ENCODE assay signal across 1 cellular context in genomic region chr2:44553456-44553855, GRCh38.
TF ChIP-seq lines count a peak whose summit lies in the region.

No MANE protein-coding gene starts in this region.

TF ChIP-seq in endothelial cell of umbilical vein, 7 proteins besides CTCF, POLR2A, EP300 and RAD21:
- TF ChIP-seq, protein P1, sequence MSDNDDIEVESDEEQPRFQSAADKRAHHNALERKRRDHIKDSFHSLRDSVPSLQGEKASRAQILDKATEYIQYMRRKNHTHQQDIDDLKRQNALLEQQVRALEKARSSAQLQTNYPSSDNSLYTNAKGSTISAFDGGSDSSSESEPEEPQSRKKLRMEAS (IDR thresholded peaks at IDR 0.05; ENCODE audit: insufficient read depth, insufficient read length): no peak
- TF ChIP-seq MYC (IDR thresholded peaks at IDR 0.05; ENCODE audit: low read depth, low read length): no peak
- peak; percentile 72 for TF ChIP-seq POLR2AphosphoS5 (IDR thresholded peaks at IDR 0.05; ENCODE audit: insufficient read depth, low read depth, low read length)
- TF ChIP-seq EZH2 (IDR thresholded peaks at IDR 0.05; ENCODE audit: borderline replicate concordance, low read depth, low read length, severe bottlenecking): no peak
- peak; percentile 72 for TF ChIP-seq JUN (IDR thresholded peaks at IDR 0.05; ENCODE audit: borderline replicate concordance, insufficient read depth, insufficient read length, low read depth)
- peak; percentile 96 for TF ChIP-seq GATA2 (IDR thresholded peaks at IDR 0.05; ENCODE audit: insufficient read depth, insufficient read length, low read depth, low read length)
- peak; percentile 87 for TF ChIP-seq FOS (IDR thresholded peaks at IDR 0.05; ENCODE audit: borderline replicate concordance, insufficient read depth, low read length)
